Comparison of ENCODE assay signal across 1 cellular context in genomic region chr20:62289898-62290297, GRCh38.
TF ChIP-seq lines count a peak whose summit lies in the region.

No MANE protein-coding gene starts in this region.

TF ChIP-seq in IMR-90, 13 proteins besides CTCF, POLR2A, EP300 and RAD21:
- TF ChIP-seq MAZ (IDR thresholded peaks at IDR 0.05; ENCODE audit: borderline replicate concordance, low read depth, low read length): no peak
- no peak for TF ChIP-seq RFX5 (IDR thresholded peaks at IDR 0.05; ENCODE audit: low read depth, low read length)
- no peak for TF ChIP-seq CEBPB (IDR thresholded peaks at IDR 0.05; ENCODE audit: low read depth, low read length)
- TF ChIP-seq CHD1 (IDR thresholded peaks at IDR 0.05; ENCODE audit: low read depth, low read length): no peak
- TF ChIP-seq MAFK (IDR thresholded peaks at IDR 0.05; ENCODE audit: low read depth, low read length): no peak
- TF ChIP-seq ELK1 (IDR thresholded peaks at IDR 0.05; ENCODE audit: borderline replicate concordance, low read depth, low read length): no peak
- no peak for TF ChIP-seq NFE2L2 (IDR thresholded peaks at IDR 0.05; ENCODE audit: low read depth, low read length)
- no peak for TF ChIP-seq BHLHE40 (IDR thresholded peaks at IDR 0.05; ENCODE audit: low read depth, low read length)
- TF ChIP-seq USF2 (IDR thresholded peaks at IDR 0.05; ENCODE audit: low read depth, low read length): no peak
- TF ChIP-seq SMC3 (IDR thresholded peaks at IDR 0.05; ENCODE audit: low read depth, low read length): no peak
